Comparison of ENCODE assay signal across 22 cellular contexts in genomic region chr1:2099871-2100774, GRCh38. TPM values are rescaled to one million over a fixed set of nuclear protein-coding genes. Genes with fewer than 3 reads are reported as not detected.
DNase-seq lines count a peak whose midpoint lies in the region; ATAC-seq and TF ChIP-seq lines count a peak whose summit lies in the region.
"Had no signal": no experiment of that assay in that cellular context is flagged by ENCODE, and none has a peak within 500 bp of the region (broad histone marks: within the 10 kb centered on the region; RNA-seq: fewer than 3 reads in every experiment).

No MANE protein-coding gene starts in this region.

- H3K9me2 ChIP-seq in OCI-LY7 (ENCODE audit: insufficient read depth, low read length), result no peaks in the 10 kb centered on the region

- H2AFZ ChIP-seq in OCI-LY7 (ENCODE audit: low read length), result no peak overlapping the region
- H2AFZ ChIP-seq: parathyroid adenoma had no signal

- H3K79me2 ChIP-seq in OCI-LY7 (ENCODE audit: insufficient read depth, low read depth, low read length), result no peaks in the 10 kb centered on the region
- H3K79me2 ChIP-seq: parathyroid adenoma had no signal

- ATAC-seq in GM18511 (IDR thresholded peaks at IDR 0.05; ENCODE audit: unreplicated experiment), result no peak
- ATAC-seq: body of pancreas; HepG2; SK-N-SH treated with all-trans-retinoic acid at 6 μM for 48 hours; stimulated activated naive CD8-positive, alpha-beta T cell treated with anti-CD3 and anti-CD28 coated beads, Interleukin-15, amount 100 ng/mL, for 72 hours had no signal

- CTCF ChIA-PET in OCI-LY7 (lab: Charles Lee; ENCODE audit: unreplicated experiment), result no interaction called here

- no TSS peak for BruUV-seq in OCI-LY7 (replicated peaks; lab: Mats Ljungman, UMichigan)

- H3K4me1 ChIP-seq in OCI-LY7 (ENCODE audit: insufficient read depth, low read length, poor library complexity, severe bottlenecking) (peaks cover 13% of the 10 kb centered on the region), skeletal muscle satellite cell (ENCODE audit: control insufficient read depth, insufficient read depth, low read length) (peaks cover 11% of the 10 kb centered on the region)
- H3K4me1 ChIP-seq: parathyroid adenoma had no signal

- peak overlapping the region; percentile 26; the same call in 1 of the 2 replicates for H3K4me2 ChIP-seq in OCI-LY7 (ENCODE audit: low read length)
- peak overlapping the region; percentile 55 for H3K4me2 ChIP-seq in skeletal muscle satellite cell (ENCODE audit: low read length)

- DNase-seq in GM04503 (ENCODE audit: low read depth) (peak; percentile 16), OCI-LY7 (ENCODE audit: low spot score) (peak; percentile 66), left kidney (ENCODE audit: low read depth, low spot score) (peak; percentile 57), brain microvascular endothelial cell (no peak), NCI-H345 treated with DMSO at 0.1 percent for 48 hours (lab: John Stamatoyannopoulos, UW; ENCODE audit: unreplicated experiment) (no peak)
- no peak for DNase-seq in activated effector memory CD4-positive, alpha-beta T cell treated with anti-CD3 and anti-CD28 coated beads, Interleukin-2, amount 50 U/mL, for 16 hours
- DNase-seq: activated CD4-positive, CD25-positive, alpha-beta regulatory T cell treated with anti-CD3 and anti-CD28 coated beads, Interleukin-2, amount 50 U/mL, for 72 hours; activated naive CD8-positive, alpha-beta T cell treated with anti-CD3 and anti-CD28 coated beads, Interleukin-2, amount 10 ng/mL, durations not matched to agents 7 days and 5 days; body of pancreas; dermis blood vessel endothelial cell; foreskin melanocyte; GF-D8; H7; NCI-H1436; stimulated activated CD4-positive, alpha-beta T cell treated with anti-CD3 and anti-CD28 coated beads, Interleukin-1b, Interleukin-23, amount 100 ng/mL, for 48 hours; stimulated activated naive CD8-positive, alpha-beta T cell treated with anti-CD3 and anti-CD28 coated beads, Interleukin-15, amount 100 ng/mL, for 72 hours; T-helper 9 cell had no signal

- H3K9ac ChIP-seq in skeletal muscle satellite cell (ENCODE audit: low read depth, low read length), result no peak overlapping the region
- H3K9ac ChIP-seq: parathyroid adenoma had no signal

- POLR2A ChIA-PET in OCI-LY7 (lab: Charles Lee), result interaction anchor here (0.8 kb wide), 1 partner anchor 13 kb away, joined by 3 read pairs; no protein-coding TSS in a partner anchor

- H3K36me3 ChIP-seq in OCI-LY7 (ENCODE audit: insufficient read depth, low read length) (no peaks in the 10 kb centered on the region), skeletal muscle satellite cell (ENCODE audit: insufficient read depth, low read length) (no peaks in the 10 kb centered on the region), brain microvascular endothelial cell (replicated peaks) (no peaks in the 10 kb centered on the region)

- in situ Hi-C loops in brain microvascular endothelial cell (cut with HindIII; ENCODE audit: low pct_ligation_motif_present, low sequenced_read_pairs), result no loop called here

- intact Hi-C loops in OCI-LY7 (cut with micrococcal nuclease; ENCODE audit: unreplicated experiment), result no loop called here

- H3K27ac ChIP-seq in OCI-LY7 (ENCODE audit: low read depth, low read length, poor library complexity, severe bottlenecking) (no peak overlapping the region), brain microvascular endothelial cell (no peak overlapping the region)
- H3K27ac ChIP-seq: body of pancreas, parathyroid adenoma had no signal

- H3K4me3 ChIP-seq in OCI-LY7 (ENCODE audit: low read depth, low read length, poor library complexity, severe bottlenecking), result no peak overlapping the region
- H3K4me3 ChIP-seq in skeletal muscle satellite cell (ENCODE audit: low read length), result no peak overlapping the region
- H3K4me3 ChIP-seq in brain microvascular endothelial cell (ENCODE audit: low read depth, low read length), result no peak overlapping the region
- H3K4me3 ChIP-seq: body of pancreas had no signal

- H3K27me3 ChIP-seq in skeletal muscle satellite cell (ENCODE audit: control insufficient read depth, insufficient read depth, low read length), result peaks cover 40% of the 10 kb centered on the region
- H3K27me3 ChIP-seq in brain microvascular endothelial cell (replicated peaks), result no peaks in the 10 kb centered on the region
- H3K27me3 ChIP-seq: body of pancreas had no signal

- no peaks in the 10 kb centered on the region for H3K9me3 ChIP-seq in OCI-LY7 (ENCODE audit: low read length)
- no peaks in the 10 kb centered on the region for H3K9me3 ChIP-seq in skeletal muscle satellite cell (replicated peaks; ENCODE audit: low read length)

- TF ChIP-seq CTCF in OCI-LY7 (conservative IDR thresholded peaks at IDR 0.05; ENCODE audit: low read length) (no peak), brain microvascular endothelial cell (IDR thresholded peaks at IDR 0.05; ENCODE audit: low read depth, low read length, missing control alignments) (no peak)

- H4K20me1 ChIP-seq in OCI-LY7 (ENCODE audit: insufficient read depth, low read length), result no peaks in the 10 kb centered on the region

RNA-seq across cellular contexts. Expression of gene PRKCZ, which starts 49.9 kb away (rescaled TPM):
- total RNA-seq in OCI-LY7 (2014; rRNA removed; shearing (Covaris generic)), result 8.0 and 10.2 TPM in 2 replicates
- 10.0 and 13.0 TPM in 2 replicates for total RNA-seq in OCI-LY7 (2022)
- 2.2 and 2.5 TPM in 2 replicates for total RNA-seq in skeletal muscle satellite cell (2012; rRNA removed)

Comparison
In these comparisons a context has a peak if more than half of its experiments do, and no peak if none do; other contexts are left out.
1. DNase-seq: peak in GM04503 (single experiment), OCI-LY7 (single experiment) and left kidney (single experiment); none in activated effector memory CD4-positive, alpha-beta T cell treated with anti-CD3 and anti-CD28 coated beads, Interleukin-2, amount 50 U/mL, for 16 hours (single experiment), brain microvascular endothelial cell (single experiment) and NCI-H345 treated with DMSO at 0.1 percent for 48 hours (single experiment).